1 cellular context compared by ENCODE assay signal in the genomic region with DNA sequence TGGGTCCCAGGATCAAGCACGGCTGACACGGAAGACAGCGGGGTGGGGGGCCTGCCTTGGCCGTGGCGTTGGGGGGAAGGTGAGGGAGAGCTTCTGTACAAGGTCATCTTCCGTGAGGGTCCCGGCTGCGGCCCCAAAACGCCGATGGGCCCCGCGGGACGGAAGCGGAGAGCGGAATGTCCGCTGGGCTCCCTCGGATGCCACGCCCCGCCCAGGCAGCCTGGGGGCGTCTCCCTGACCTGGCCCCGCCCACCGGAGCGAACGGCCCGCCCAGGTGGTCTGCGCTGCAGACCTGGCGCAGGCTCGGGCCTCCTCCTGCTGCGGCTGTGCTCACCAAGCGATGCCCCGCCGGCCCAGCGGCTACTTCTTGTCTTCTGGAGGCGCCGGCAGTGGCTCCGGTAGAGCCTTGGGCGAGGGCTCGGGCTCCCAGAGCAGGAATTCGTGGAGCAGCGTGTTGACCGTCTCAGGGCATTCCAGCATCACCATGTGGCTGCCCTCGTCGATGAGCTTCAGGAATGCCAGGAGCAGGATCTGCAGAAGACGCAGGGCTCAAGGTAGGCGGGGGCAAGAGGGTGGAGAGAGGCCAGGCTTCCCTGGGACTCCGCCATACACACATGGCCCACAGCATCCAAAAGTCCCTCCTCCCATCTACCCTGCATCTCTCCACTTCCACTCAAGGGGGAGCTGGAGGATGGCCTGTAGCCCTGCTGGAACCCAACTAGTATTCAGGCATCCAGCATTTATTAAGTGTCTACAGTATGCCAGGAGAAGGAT.
A peak's percentile ranks its signal among the peaks of the same experiment; 100 is the strongest.
TF ChIP-seq lines count a peak whose summit lies in the region.

No MANE protein-coding gene starts in this region.

TF ChIP-seq in WTC11, 78 proteins besides CTCF, POLR2A, EP300 and RAD21 (continued from another document):
- TF ChIP-seq, protein P1, sequence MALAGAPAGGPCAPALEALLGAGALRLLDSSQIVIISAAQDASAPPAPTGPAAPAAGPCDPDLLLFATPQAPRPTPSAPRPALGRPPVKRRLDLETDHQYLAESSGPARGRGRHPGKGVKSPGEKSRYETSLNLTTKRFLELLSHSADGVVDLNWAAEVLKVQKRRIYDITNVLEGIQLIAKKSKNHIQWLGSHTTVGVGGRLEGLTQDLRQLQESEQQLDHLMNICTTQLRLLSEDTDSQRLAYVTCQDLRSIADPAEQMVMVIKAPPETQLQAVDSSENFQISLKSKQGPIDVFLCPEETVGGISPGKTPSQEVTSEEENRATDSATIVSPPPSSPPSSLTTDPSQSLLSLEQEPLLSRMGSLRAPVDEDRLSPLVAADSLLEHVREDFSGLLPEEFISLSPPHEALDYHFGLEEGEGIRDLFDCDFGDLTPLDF (CRISPR knock-in tag; IDR thresholded peaks at IDR 0.05): 0 out of 2 replicates have a peak, but pooled peaks have one; percentile 78
- TF ChIP-seq TEAD1 (CRISPR knock-in tag; IDR thresholded peaks at IDR 0.05): peak; percentile 56; the same call in 1 of the 2 replicates
- no peak for TF ChIP-seq ZBTB21 (CRISPR knock-in tag; IDR thresholded peaks at IDR 0.05; ENCODE audit: borderline replicate concordance)
- TF ChIP-seq EMX1 (CRISPR knock-in tag; IDR thresholded peaks at IDR 0.05): no peak
- TF ChIP-seq ZNF219 (CRISPR knock-in tag; IDR thresholded peaks at IDR 0.05; ENCODE audit: borderline replicate concordance): no peak
- no peak for TF ChIP-seq GTF2I (CRISPR knock-in tag; conservative IDR thresholded peaks at IDR 0.05)
- no peak for TF ChIP-seq ATF1 (CRISPR knock-in tag; IDR thresholded peaks at IDR 0.05)
- TF ChIP-seq RORB (CRISPR knock-in tag; IDR thresholded peaks at IDR 0.05): no peak
- TF ChIP-seq, protein P2, sequence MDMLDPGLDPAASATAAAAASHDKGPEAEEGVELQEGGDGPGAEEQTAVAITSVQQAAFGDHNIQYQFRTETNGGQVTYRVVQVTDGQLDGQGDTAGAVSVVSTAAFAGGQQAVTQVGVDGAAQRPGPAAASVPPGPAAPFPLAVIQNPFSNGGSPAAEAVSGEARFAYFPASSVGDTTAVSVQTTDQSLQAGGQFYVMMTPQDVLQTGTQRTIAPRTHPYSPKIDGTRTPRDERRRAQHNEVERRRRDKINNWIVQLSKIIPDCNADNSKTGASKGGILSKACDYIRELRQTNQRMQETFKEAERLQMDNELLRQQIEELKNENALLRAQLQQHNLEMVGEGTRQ (CRISPR knock-in tag; IDR thresholded peaks at IDR 0.05): 0 out of 2 replicates have a peak, but pooled peaks have one; percentile 11
- peak; percentile 81 for TF ChIP-seq SP1 (CRISPR knock-in tag; conservative IDR thresholded peaks at IDR 0.05)
- TF ChIP-seq ESRRA (CRISPR knock-in tag; IDR thresholded peaks at IDR 0.05; ENCODE audit: borderline replicate concordance): no peak
- TF ChIP-seq ZNF416 (CRISPR knock-in tag; IDR thresholded peaks at IDR 0.05): no peak
- no peak for TF ChIP-seq TEAD4 (CRISPR knock-in tag; IDR thresholded peaks at IDR 0.05)
- TF ChIP-seq ETV6 (CRISPR knock-in tag; IDR thresholded peaks at IDR 0.05): no peak
- TF ChIP-seq, protein P3, sequence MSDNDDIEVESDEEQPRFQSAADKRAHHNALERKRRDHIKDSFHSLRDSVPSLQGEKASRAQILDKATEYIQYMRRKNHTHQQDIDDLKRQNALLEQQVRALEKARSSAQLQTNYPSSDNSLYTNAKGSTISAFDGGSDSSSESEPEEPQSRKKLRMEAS (CRISPR knock-in tag; IDR thresholded peaks at IDR 0.05): peak; percentile 94
- no peak for TF ChIP-seq JUN (CRISPR knock-in tag; IDR thresholded peaks at IDR 0.05)
